In genomic region chr14:65872536-65872935, GRCh38 we compare ENCODE assay signal across 30 cellular contexts.
"Had no signal": no experiment of that assay in that cellular context is flagged by ENCODE, and none has a peak within 500 bp of the region (broad histone marks: within the 10 kb centered on the region; RNA-seq: fewer than 3 reads in every experiment).

No MANE protein-coding gene starts in this region.

- DNase-seq: activated CD4-positive, alpha-beta T cell treated with anti-CD3 and anti-CD28 coated beads, Interleukin-2, amount 10 ng/mL, durations not matched to agents 24 days and 14 days; activated CD8-positive, alpha-beta T cell treated with anti-CD3 and anti-CD28 coated beads for 36 hours; activated gamma-delta T cell; activated naive CD4-positive, alpha-beta T cell treated with anti-CD3 and anti-CD28 coated beads, Interleukin-2, amount 50 U/mL, for 16 hours; activated naive CD8-positive, alpha-beta T cell treated with anti-CD3 and anti-CD28 coated beads, Interleukin-2, amount 50 U/mL, for 24 hours; aorta; brain microvascular endothelial cell; central memory CD4-positive, alpha-beta T cell; dorsolateral prefrontal cortex; foreskin melanocyte; immature natural killer cell; kidney glomerular epithelial cell; left lung; stimulated activated CD4-positive, alpha-beta T cell treated with anti-CD3 and anti-CD28 coated beads, Interleukin-15, amount 100 ng/mL, for 24 hours; stomach had no signal

- H3K36me3 Mint-ChIP-seq: immature natural killer cell; mesothelial cell of epicardium; stimulated activated memory B cell treated with anti-CD40 and anti-IgM and Interleukin-4, amounts not matched to agents 10 μg/mL and 1 μg/mL and 100 μg/mL, for 72 hours had no signal

- H3K4me2 ChIP-seq: hepatocyte, smooth muscle cell had no signal

- ATAC-seq: activated CD4-positive, CD25-positive, alpha-beta regulatory T cell treated with anti-CD3 and anti-CD28 coated beads, Interleukin-2, amount 50 U/mL, for 24 hours; activated CD8-positive, alpha-beta T cell treated with anti-CD3 and anti-CD28 coated beads for 36 hours; activated naive CD8-positive, alpha-beta T cell treated with anti-CD3 and anti-CD28 coated beads, Interleukin-2, amount 50 U/mL, for 24 hours; left lung; sciatic nerve; stimulated activated memory B cell treated with anti-CD40 and anti-IgM and Interleukin-4, amounts not matched to agents 10 μg/mL and 1 μg/mL and 100 μg/mL, for 72 hours had no signal

- H3K27me3 ChIP-seq: brain microvascular endothelial cell, dorsolateral prefrontal cortex, esophagus muscularis mucosa, hepatocyte, left lung, neutrophil, stomach, suprapubic skin, tibial nerve had no signal

- H3K9me3 ChIP-seq: esophagus muscularis mucosa, left lung, neutrophil, stomach, suprapubic skin, tibial nerve had no signal

- H3K27me3 Mint-ChIP-seq: activated CD4-positive, alpha-beta T cell treated with anti-CD3 and anti-CD28 coated beads, Interleukin-2, amount 10 ng/mL, durations not matched to agents 24 days and 14 days; activated CD8-positive, alpha-beta T cell treated with anti-CD3 and anti-CD28 coated beads for 36 hours; activated naive CD8-positive, alpha-beta T cell treated with anti-CD3 and anti-CD28 coated beads, Interleukin-2, amount 50 U/mL, for 24 hours; stimulated activated memory B cell treated with anti-CD40 and anti-IgM and Interleukin-4, amounts not matched to agents 10 μg/mL and 1 μg/mL and 100 μg/mL, for 72 hours had no signal

- H3K27ac ChIP-seq: brain microvascular endothelial cell, dorsolateral prefrontal cortex, esophagus muscularis mucosa, hepatocyte, left lung, neutrophil, parathyroid adenoma, stomach, suprapubic skin, tibial nerve had no signal

- FAIRE-seq: colon, urothelium cell line had no signal

- H3K79me2 ChIP-seq: hepatocyte, parathyroid adenoma had no signal

- H3K4me1 Mint-ChIP-seq: immature natural killer cell; mesothelial cell of epicardium; nephron; stimulated activated memory B cell treated with anti-CD40 and anti-IgM and Interleukin-4, amounts not matched to agents 10 μg/mL and 1 μg/mL and 100 μg/mL, for 72 hours had no signal

- H3K9ac ChIP-seq: parathyroid adenoma had no signal

- H3K4me3 ChIP-seq: dorsolateral prefrontal cortex, esophagus muscularis mucosa, hepatocyte, left lung, smooth muscle cell, stomach, suprapubic skin, tibial nerve had no signal

- H3K4me1 ChIP-seq: esophagus muscularis mucosa, left lung, parathyroid adenoma, stomach, suprapubic skin, tibial nerve had no signal

- H3K27ac Mint-ChIP-seq: activated CD4-positive, alpha-beta T cell treated with anti-CD3 and anti-CD28 coated beads, Interleukin-2, amount 10 ng/mL, durations not matched to agents 24 days and 14 days; activated CD8-positive, alpha-beta T cell treated with anti-CD3 and anti-CD28 coated beads for 36 hours; activated naive CD8-positive, alpha-beta T cell treated with anti-CD3 and anti-CD28 coated beads, Interleukin-2, amount 50 U/mL, for 24 hours; activated T-helper 1 cell treated with anti-CD3 and anti-CD28 coated beads, Interleukin-12 subunit alpha, Interleukin-12 subunit beta, Interleukin-2, Interleukin-4 antibody, amounts not matched to agents 30 ng/mL and 10 ng/mL and 1 ng/mL, durations not matched to agents 14 hours and 24 hours and 36 hours; immature natural killer cell; mesothelial cell of epicardium; nephron; stimulated activated memory B cell treated with anti-CD40 and anti-IgM and Interleukin-4, amounts not matched to agents 10 μg/mL and 1 μg/mL and 100 μg/mL, for 72 hours had no signal

- H3K36me3 ChIP-seq: brain microvascular endothelial cell, esophagus muscularis mucosa, left lung, neutrophil, stomach, suprapubic skin, tibial nerve had no signal

- H3K4me3 Mint-ChIP-seq: activated CD4-positive, alpha-beta T cell treated with anti-CD3 and anti-CD28 coated beads, Interleukin-2, amount 10 ng/mL, durations not matched to agents 24 days and 14 days; activated CD8-positive, alpha-beta T cell treated with anti-CD3 and anti-CD28 coated beads for 36 hours; activated naive CD8-positive, alpha-beta T cell treated with anti-CD3 and anti-CD28 coated beads, Interleukin-2, amount 50 U/mL, for 24 hours; activated T-helper 1 cell treated with anti-CD3 and anti-CD28 coated beads, Interleukin-12 subunit alpha, Interleukin-12 subunit beta, Interleukin-2, Interleukin-4 antibody, amounts not matched to agents 30 ng/mL and 10 ng/mL and 1 ng/mL, durations not matched to agents 14 hours and 24 hours and 36 hours; immature natural killer cell; mesothelial cell of epicardium; nephron; stimulated activated memory B cell treated with anti-CD40 and anti-IgM and Interleukin-4, amounts not matched to agents 10 μg/mL and 1 μg/mL and 100 μg/mL, for 72 hours had no signal

- H2AFZ ChIP-seq: hepatocyte, parathyroid adenoma had no signal

- H3K9me3 Mint-ChIP-seq: activated CD8-positive, alpha-beta T cell treated with anti-CD3 and anti-CD28 coated beads for 36 hours; activated naive CD8-positive, alpha-beta T cell treated with anti-CD3 and anti-CD28 coated beads, Interleukin-2, amount 50 U/mL, for 24 hours; activated T-helper 1 cell treated with anti-CD3 and anti-CD28 coated beads, Interleukin-12 subunit alpha, Interleukin-12 subunit beta, Interleukin-2, Interleukin-4 antibody, amounts not matched to agents 30 ng/mL and 10 ng/mL and 1 ng/mL, durations not matched to agents 14 hours and 24 hours and 36 hours; immature natural killer cell; mesothelial cell of epicardium; nephron; stimulated activated memory B cell treated with anti-CD40 and anti-IgM and Interleukin-4, amounts not matched to agents 10 μg/mL and 1 μg/mL and 100 μg/mL, for 72 hours had no signal
